Comparison of ENCODE assay signal across 24 cellular contexts in genomic region chr6:3898270-3898994, GRCh38. TPM values are rescaled to one million over a fixed set of nuclear protein-coding genes. Genes with fewer than 3 reads are reported as not detected.
DNase-seq lines count a peak whose midpoint lies in the region; ATAC-seq and TF ChIP-seq lines count a peak whose summit lies in the region.
"Had no signal": no experiment of that assay in that cellular context is flagged by ENCODE, and none has a peak within 500 bp of the region (broad histone marks: within the 10 kb centered on the region; RNA-seq: fewer than 3 reads in every experiment).

No MANE protein-coding gene starts in this region.

- H3K4me3 ChIP-seq in fibroblast of mammary gland (ENCODE audit: control insufficient read depth, low read depth, low read length), result no peak overlapping the region
- H3K4me3 ChIP-seq: PC-9 had no signal

- no peak for TF ChIP-seq CTCF in fibroblast of mammary gland (conservative IDR thresholded peaks at IDR 0.05; ENCODE audit: control insufficient read depth, insufficient read depth, low read depth, low read length)

- DNase-seq in AG08395 (ENCODE audit: low spot score) (peak; percentile 51), EH (ENCODE audit: low read depth) (peak; percentile 38), RPMI7951 (ENCODE audit: low read depth) (peak; percentile 24), fibroblast of mammary gland (ENCODE audit: low read depth) (peak; percentile 37), NCI-H1694 treated with DMSO at 0.1 percent for 48 hours (lab: John Stamatoyannopoulos, UW) (no peak), DMS 273 (lab: John Stamatoyannopoulos, UW; ENCODE audit: unreplicated experiment) (no peak)
- no peak for DNase-seq in stimulated activated naive CD8-positive, alpha-beta T cell treated with anti-CD3 and anti-CD28 coated beads, Interleukin-15, amount 100 ng/mL, for 72 hours
- DNase-seq: CD8-positive, alpha-beta memory T cell; DMS153; NCI-H1105; NCI-H1436 treated with DMSO at 0.1 percent for 48 hours; NCI-H1930; NCI-H446 treated with DMSO at 0.1 percent for 48 hours; NCI-H526; NCI-H82; NK-92 treated with Interleukin-12 subunit alpha and Interleukin-12 subunit beta, amount 100 ng/mL, for 24 hours; PC-9; SHP77; T-helper 1 cell had no signal

- no peak overlapping the region for H3K4me3 Mint-ChIP-seq in stimulated activated naive CD8-positive, alpha-beta T cell treated with anti-CD3 and anti-CD28 coated beads, Interleukin-15, amount 100 ng/mL, for 72 hours
- H3K4me3 Mint-ChIP-seq: B cell; CD14-positive monocyte; CD8-positive, alpha-beta memory T cell; IgD-negative memory B cell; T-helper 2 cell treated with Interferon-gamma antibody and Interleukin-4, amounts not matched to agents 5 μg/mL and 100 μg/mL, for 36 hours had no signal

- H3K4me1 Mint-ChIP-seq in stimulated activated naive CD8-positive, alpha-beta T cell treated with anti-CD3 and anti-CD28 coated beads, Interleukin-15, amount 100 ng/mL, for 72 hours, result no peaks in the 10 kb centered on the region
- H3K4me1 Mint-ChIP-seq: B cell; CD8-positive, alpha-beta memory T cell had no signal

- H3K27ac Mint-ChIP-seq in stimulated activated naive CD8-positive, alpha-beta T cell treated with anti-CD3 and anti-CD28 coated beads, Interleukin-15, amount 100 ng/mL, for 72 hours, result no peak overlapping the region
- H3K27ac Mint-ChIP-seq: B cell; CD8-positive, alpha-beta memory T cell; T-helper 2 cell treated with Interferon-gamma antibody and Interleukin-4, amounts not matched to agents 5 μg/mL and 100 μg/mL, for 36 hours had no signal

- ATAC-seq in HG03442 (IDR thresholded peaks at IDR 0.05; ENCODE audit: unreplicated experiment), result no peak
- ATAC-seq in stimulated activated naive CD8-positive, alpha-beta T cell treated with anti-CD3 and anti-CD28 coated beads, Interleukin-15, amount 100 ng/mL, for 72 hours, result no peak

- no peaks in the 10 kb centered on the region for H3K9me3 Mint-ChIP-seq in stimulated activated naive CD8-positive, alpha-beta T cell treated with anti-CD3 and anti-CD28 coated beads, Interleukin-15, amount 100 ng/mL, for 72 hours
- H3K9me3 Mint-ChIP-seq: CD8-positive, alpha-beta memory T cell; IgD-negative memory B cell; T-helper 2 cell treated with Interferon-gamma antibody and Interleukin-4, amounts not matched to agents 5 μg/mL and 100 μg/mL, for 36 hours had no signal

- peaks cover 5% of the 10 kb centered on the region for H3K27me3 Mint-ChIP-seq in stimulated activated naive CD8-positive, alpha-beta T cell treated with anti-CD3 and anti-CD28 coated beads, Interleukin-15, amount 100 ng/mL, for 72 hours

RNA-seq across cellular contexts. Expression of gene FAM50B, which starts 49.3 kb away (rescaled TPM):
- total RNA-seq in RPMI7951 (2014; rRNA removed; shearing (Covaris generic)), result 2.2 and 2.3 TPM in 2 replicates

Comparison
In these comparisons a context has a peak if more than half of its experiments do, and no peak if none do; other contexts are left out.
1. DNase-seq: peak in AG08395 (single experiment), EH (single experiment), RPMI7951 (single experiment) and fibroblast of mammary gland (single experiment); none in NCI-H1694 treated with DMSO at 0.1 percent for 48 hours (single experiment), DMS 273 (single experiment) and stimulated activated naive CD8-positive, alpha-beta T cell treated with anti-CD3 and anti-CD28 coated beads, Interleukin-15, amount 100 ng/mL, for 72 hours (0 of 2).